8 cellular contexts compared by ENCODE assay signal in the genomic region with DNA sequence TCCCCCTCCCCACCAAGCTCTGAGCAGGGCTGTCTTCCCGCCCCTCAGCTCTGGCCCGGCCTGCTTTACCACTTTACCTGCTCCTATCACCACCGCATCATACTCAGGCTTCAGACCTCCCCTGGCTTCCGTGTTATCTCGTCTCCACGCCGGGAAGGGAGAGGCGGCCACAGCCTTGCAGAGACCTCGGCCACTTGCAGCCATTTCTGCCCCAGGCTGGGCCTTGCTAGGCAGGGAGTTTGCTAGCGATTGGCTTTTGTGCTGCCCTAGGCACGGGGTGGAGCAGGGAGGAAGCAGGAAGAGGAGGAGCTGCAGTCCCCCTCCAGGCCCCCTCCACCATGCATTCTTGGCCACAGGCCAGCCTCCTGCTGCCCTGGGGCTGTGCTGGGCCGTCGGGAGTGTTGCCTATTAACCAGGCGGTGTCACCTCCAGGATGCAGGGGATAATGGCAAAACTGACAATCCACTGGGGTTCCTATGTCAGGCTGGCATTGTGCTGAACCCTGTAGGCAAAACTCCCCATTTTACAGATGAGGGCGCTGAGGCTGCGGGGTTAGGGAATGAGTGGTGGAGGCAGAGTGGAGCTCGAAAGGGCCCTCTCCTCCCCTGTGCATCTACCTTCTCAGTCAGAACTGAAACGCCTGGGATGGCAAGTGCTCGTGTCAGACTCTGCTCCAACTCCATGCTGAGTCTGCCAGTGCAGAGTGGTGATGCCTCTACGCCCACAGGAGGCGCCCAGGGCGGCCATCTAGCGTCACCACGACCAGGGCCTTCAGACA. TPM values are rescaled to one million over a fixed set of nuclear protein-coding genes. Genes with fewer than 3 reads are reported as not detected.
A peak's percentile ranks its signal among the peaks of the same experiment; 100 is the strongest.
DNase-seq lines count a peak whose midpoint lies in the region; ATAC-seq and TF ChIP-seq lines count a peak whose summit lies in the region.

A gene (minus strand): TSS at position 251 of the 778 bp plus-strand sequence. CDS start 47 bp downstream, at position 204.

- TF ChIP-seq EP300 in stomach (IDR thresholded peaks at IDR 0.05) = no peak

- peak within 1 kb of the TSS; percentile 84 for H3K4me3 Mint-ChIP-seq in activated T-cell treated with anti-CD3 and anti-CD28 coated beads, Interleukin-2, amount 50 U/mL, for 4 hours
- peak within 1 kb of the TSS; percentile 94 for H3K4me3 Mint-ChIP-seq in mesothelial cell of epicardium

- H3K27me3 Mint-ChIP-seq in activated T-cell treated with anti-CD3 and anti-CD28 coated beads, Interleukin-2, amount 50 U/mL, for 4 hours (ENCODE audit: low read depth) = no peaks in the 10 kb centered on the region
- no peaks in the 10 kb centered on the region for H3K27me3 Mint-ChIP-seq in mesothelial cell of epicardium (ENCODE audit: low read depth)

- peak within 1 kb of the TSS; percentile 99 for H3K27ac Mint-ChIP-seq in mesothelial cell of epicardium

- TF ChIP-seq CTCF in mesothelial cell of epicardium (IDR thresholded peaks at IDR 0.05; ENCODE audit: unreplicated experiment) (no peak), stomach (IDR thresholded peaks at IDR 0.05) (no peak)

- H3K36me3 ChIP-seq in stomach = peaks cover 25 to 43% (median 38%) of the 10 kb centered on the region in 4 donors

- peaks cover 16 to 45% (median 31%) of the 10 kb centered on the region in 4 donors for H3K4me1 ChIP-seq in stomach

- DNase-seq in COR-L47 (lab: John Stamatoyannopoulos, UW) (peak; percentile 65), NCI-H510A (lab: John Stamatoyannopoulos, UW) (peak; percentile 86), mesothelial cell of epicardium (ENCODE audit: low spot score in 2 of 2, unreplicated experiment in 2 of 2) (peak; percentile 86 to 96), stomach (peak; percentile 89)
- no peak for DNase-seq in activated T-cell treated with anti-CD3 and anti-CD28 coated beads, Interleukin-2, amount 50 U/mL, for 4 hours

- H3K4me1 Mint-ChIP-seq in activated T-cell treated with anti-CD3 and anti-CD28 coated beads, Interleukin-2, amount 50 U/mL, for 4 hours (ENCODE audit: low read depth) = peaks cover 13% of the 10 kb centered on the region
- peaks cover 26% of the 10 kb centered on the region for H3K4me1 Mint-ChIP-seq in mesothelial cell of epicardium

- H3K4me3 ChIP-seq in stomach = peak within 1 kb of the TSS; percentile 45 to 53 (median 50)

- WGBS in stomach, 5 donors = 19 to 32% (median 29%) methylated on average over 22 to 24 of the region's 24 CpGs

- TF ChIP-seq POLR2A in stomach (IDR thresholded peaks at IDR 0.05) = peak in 1 of 4 donors; percentile 17

- peak within 1 kb of the TSS; percentile 60 to 84 (median 79) for H3K27ac ChIP-seq in stomach

- ATAC-seq in HG02623 (IDR thresholded peaks at IDR 0.05; ENCODE audit: unreplicated experiment) (peak; percentile 35), esophagus mucosa (peak; percentile 80), GM21529 (IDR thresholded peaks at IDR 0.05; ENCODE audit: unreplicated experiment) (no peak)
- peak; percentile 67 to 76 for ATAC-seq in activated T-cell treated with anti-CD3 and anti-CD28 coated beads, Interleukin-2, amount 50 U/mL, for 4 hours

- no peaks in the 10 kb centered on the region for H3K9me3 ChIP-seq in stomach

- no peaks in the 10 kb centered on the region for H3K9me3 Mint-ChIP-seq in activated T-cell treated with anti-CD3 and anti-CD28 coated beads, Interleukin-2, amount 50 U/mL, for 4 hours
- no peaks in the 10 kb centered on the region for H3K9me3 Mint-ChIP-seq in mesothelial cell of epicardium

- H3K36me3 Mint-ChIP-seq in activated T-cell treated with anti-CD3 and anti-CD28 coated beads, Interleukin-2, amount 50 U/mL, for 4 hours (ENCODE audit: insufficient read depth) = peaks cover 6% of the 10 kb centered on the region
- H3K36me3 Mint-ChIP-seq in mesothelial cell of epicardium = peaks cover 4% of the 10 kb centered on the region

- no peaks in the 10 kb centered on the region for H3K27me3 ChIP-seq in stomach

- intact Hi-C loops in stomach (cut with DNase I; ENCODE audit: low total_unique reads) = no loop called here

RNA-seq across cellular contexts. Expression of the gene that starts here (rescaled TPM):
- total RNA-seq in activated T-cell treated with anti-CD3 and anti-CD28 coated beads, Interleukin-2, amount 50 U/mL, for 4 hours = 1 to 10 TPM in 2 of 3 donors, under 1 TPM in 1; 0.84 to 3.2 (median 1.1) TPM
- total RNA-seq in esophagus mucosa (1.5 TPM), mesothelial cell of epicardium (31.1 to 34.4 TPM (median 31.9 TPM) in 3 replicates), stomach (10 to 100 TPM in 3 of 5 donors, 1 to 10 TPM in 2; 3.5 to 33.5 (median 13.2) TPM)
- 1 to 10 TPM; 2.4 to 9.7 (median 3.5) TPM for polyA plus RNA-seq in stomach
